ENCODE assay signal across 1 cellular context in the genomic region with DNA sequence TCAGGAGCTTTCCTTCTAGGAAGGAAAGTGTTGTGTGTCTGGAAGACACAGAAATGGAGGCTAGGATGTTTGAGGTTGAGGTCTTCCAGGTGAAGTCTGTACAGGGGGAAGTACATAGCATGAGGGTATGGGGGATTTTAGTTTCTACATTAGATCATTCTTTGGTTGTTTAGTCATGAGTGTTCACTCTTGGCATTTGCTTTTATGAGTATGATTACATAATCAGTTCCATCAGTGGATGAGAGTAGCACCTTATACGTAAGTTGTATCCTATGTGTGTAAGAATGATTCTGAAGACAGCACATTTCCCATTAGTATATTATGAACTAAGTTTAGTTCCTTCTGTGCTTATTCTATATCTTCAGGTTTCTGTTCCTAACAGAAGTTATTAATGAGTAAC.
TF ChIP-seq lines count a peak whose summit lies in the region.

No MANE protein-coding gene starts in this region.

TF ChIP-seq in HepG2, 621 proteins besides CTCF, POLR2A, EP300 and RAD21:
- TF ChIP-seq, protein P1, sequence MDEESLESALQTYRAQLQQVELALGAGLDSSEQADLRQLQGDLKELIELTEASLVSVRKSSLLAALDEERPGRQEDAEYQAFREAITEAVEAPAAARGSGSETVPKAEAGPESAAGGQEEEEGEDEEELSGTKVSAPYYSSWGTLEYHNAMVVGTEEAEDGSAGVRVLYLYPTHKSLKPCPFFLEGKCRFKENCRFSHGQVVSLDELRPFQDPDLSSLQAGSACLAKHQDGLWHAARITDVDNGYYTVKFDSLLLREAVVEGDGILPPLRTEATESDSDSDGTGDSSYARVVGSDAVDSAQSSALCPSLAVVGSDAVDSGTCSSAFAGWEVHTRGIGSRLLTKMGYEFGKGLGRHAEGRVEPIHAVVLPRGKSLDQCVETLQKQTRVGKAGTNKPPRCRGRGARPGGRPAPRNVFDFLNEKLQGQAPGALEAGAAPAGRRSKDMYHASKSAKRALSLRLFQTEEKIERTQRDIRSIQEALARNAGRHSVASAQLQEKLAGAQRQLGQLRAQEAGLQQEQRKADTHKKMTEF (CRISPR knock-in tag; IDR thresholded peaks at IDR 0.05), result no peak
- peak; percentile 47; the same call in 1 of the 2 replicates for TF ChIP-seq ZMYM2 (CRISPR knock-in tag; IDR thresholded peaks at IDR 0.05)
- no peak for TF ChIP-seq MLLT10 (CRISPR knock-in tag; IDR thresholded peaks at IDR 0.05)
- TF ChIP-seq, protein P2, sequence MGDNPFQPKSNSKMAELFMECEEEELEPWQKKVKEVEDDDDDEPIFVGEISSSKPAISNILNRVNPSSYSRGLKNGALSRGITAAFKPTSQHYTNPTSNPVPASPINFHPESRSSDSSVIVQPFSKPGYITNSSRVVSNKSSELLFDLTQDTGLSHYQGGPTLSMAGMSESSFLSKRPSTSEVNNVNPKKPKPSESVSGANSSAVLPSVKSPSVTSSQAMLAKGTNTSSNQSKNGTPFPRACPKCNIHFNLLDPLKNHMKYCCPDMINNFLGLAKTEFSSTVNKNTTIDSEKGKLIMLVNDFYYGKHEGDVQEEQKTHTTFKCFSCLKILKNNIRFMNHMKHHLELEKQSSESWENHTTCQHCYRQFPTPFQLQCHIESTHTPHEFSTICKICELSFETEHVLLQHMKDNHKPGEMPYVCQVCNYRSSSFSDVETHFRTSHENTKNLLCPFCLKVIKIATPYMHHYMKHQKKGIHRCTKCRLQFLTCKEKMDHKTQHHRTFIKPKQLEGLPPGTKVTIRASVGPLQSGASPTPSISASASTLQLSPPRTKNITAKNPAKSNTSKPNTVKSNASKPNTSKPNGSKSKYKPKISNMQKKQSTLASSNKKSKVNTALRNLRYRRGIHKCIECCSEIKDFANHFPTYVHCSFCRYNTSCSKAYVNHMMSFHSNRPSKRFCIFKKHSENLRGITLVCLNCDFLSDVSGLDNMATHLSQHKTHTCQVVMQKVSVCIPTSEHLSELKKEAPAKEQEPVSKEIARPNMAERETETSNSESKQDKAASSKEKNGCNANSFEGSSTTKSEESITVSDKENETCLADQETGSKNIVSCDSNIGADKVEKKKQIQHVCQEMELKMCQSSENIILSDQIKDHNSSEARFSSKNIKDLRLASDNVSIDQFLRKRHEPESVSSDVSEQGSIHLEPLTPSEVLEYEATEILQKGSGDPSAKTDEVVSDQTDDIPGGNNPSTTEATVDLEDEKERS (CRISPR knock-in tag; IDR thresholded peaks at IDR 0.05), result 0 out of 2 replicates have a peak, but pooled peaks have one; percentile 5
- no peak for TF ChIP-seq ZSCAN25 (CRISPR knock-in tag; IDR thresholded peaks at IDR 0.05)
TF ChIP-seq in HepG2: peak in this region for 2.
